In genomic region chr18:2337552-2338141, GRCh38 we compare ENCODE assay signal across 8 cellular contexts.
DNase-seq lines count a peak whose midpoint lies in the region; ATAC-seq and TF ChIP-seq lines count a peak whose summit lies in the region.

No MANE protein-coding gene starts in this region.

- H3K4me1 Mint-ChIP-seq in nephron, result no peaks in the 10 kb centered on the region

- no peak for DNase-seq in AG04449 (ENCODE audit: low read depth, low spot score)
- peak; percentile 35 for DNase-seq in T-helper 9 cell
- peak; percentile 44 for DNase-seq in dermis blood vessel endothelial cell
- DNase-seq in mucosa of gallbladder (ENCODE audit: low spot score), result no peak
- no peak for DNase-seq in NCI-H2227 treated with DMSO at 0.1 percent for 48 hours (lab: John Stamatoyannopoulos, UW)

- H3K4me3 Mint-ChIP-seq in nephron, result no peak overlapping the region

- ATAC-seq in GM18508 (IDR thresholded peaks at IDR 0.05; ENCODE audit: insufficient read depth, unreplicated experiment), result peak; percentile 89
- peak; percentile 75 for ATAC-seq in HG03045 (IDR thresholded peaks at IDR 0.05; ENCODE audit: unreplicated experiment)

- H3K36me3 Mint-ChIP-seq in nephron (ENCODE audit: low read depth), result no peaks in the 10 kb centered on the region

- CTCF ChIA-PET in AG04449 (lab: Yijun Ruan, JAX), result interaction anchor here (1.0 to 3.6 kb wide), 9 partner anchors 9 to 233 kb away, joined by 3 to 48 read pairs (median 5); no protein-coding TSS in a partner anchor

- no peak overlapping the region for H3K27ac Mint-ChIP-seq in nephron

- POLR2A ChIA-PET in AG04449 (lab: Yijun Ruan, JAX), result no interaction called here

- H3K4me3 ChIP-seq in AG04449 (ENCODE audit: low read depth, low read length), result no peak overlapping the region

- peaks cover 9% of the 10 kb centered on the region for H3K9me3 Mint-ChIP-seq in nephron

- no peaks in the 10 kb centered on the region for H3K27me3 Mint-ChIP-seq in nephron (ENCODE audit: low read depth)

- TF ChIP-seq CTCF in AG04449 (IDR thresholded peaks at IDR 0.05; ENCODE audit: insufficient read depth, low read length, missing control alignments), result peak; percentile 65
- peak; percentile 13 to 37 (median 31) for TF ChIP-seq CTCF in nephron (IDR thresholded peaks at IDR 0.05; ENCODE audit: unreplicated experiment in 3 of 3)

Comparison
In these comparisons a context has a peak if more than half of its experiments do, and no peak if none do; other contexts are left out.
1. DNase-seq: peak in T-helper 9 cell (single experiment) and dermis blood vessel endothelial cell (single experiment); none in AG04449 (single experiment), mucosa of gallbladder (single experiment) and NCI-H2227 treated with DMSO at 0.1 percent for 48 hours (single experiment).